2 cellular contexts compared by ENCODE assay signal in genomic region chr14:40347675-40348074, GRCh38.
TF ChIP-seq lines count a peak whose summit lies in the region.

No MANE protein-coding gene starts in this region.

TF ChIP-seq in H1, 55 proteins besides CTCF, POLR2A, EP300 and RAD21:
- TF ChIP-seq YY1 (IDR thresholded peaks at IDR 0.05; ENCODE audit: low read depth, low read length) = peak; percentile 41; the same call in 1 of the 2 replicates
- TF ChIP-seq E2F6 (IDR thresholded peaks at IDR 0.05) = no peak
- TF ChIP-seq POU5F1 (IDR thresholded peaks at IDR 0.05; ENCODE audit: low read depth, low read length) = no peak
- TF ChIP-seq ASH2L (IDR thresholded peaks at IDR 0.05; ENCODE audit: low read length) = no peak
- TF ChIP-seq USF2 (IDR thresholded peaks at IDR 0.05; ENCODE audit: low read length) = no peak

TF ChIP-seq in neural cell, 6 proteins besides CTCF, POLR2A, EP300 and RAD21:
- TF ChIP-seq REST (IDR thresholded peaks at IDR 0.05; ENCODE audit: borderline replicate concordance) (no peak), POLR2AphosphoS5 (IDR thresholded peaks at IDR 0.05) (no peak), SMC3 (conservative IDR thresholded peaks at IDR 0.05; ENCODE audit: poor library complexity) (no peak), EZH2 (IDR thresholded peaks at IDR 0.05; ENCODE audit: borderline replicate concordance, insufficient read depth, low read length, poor library complexity, severe bottlenecking) (no peak), TAF1 (IDR thresholded peaks at IDR 0.05; ENCODE audit: low read depth) (no peak), MXI1 (conservative IDR thresholded peaks at IDR 0.05; ENCODE audit: poor library complexity, severe bottlenecking) (no peak)
